9 cellular contexts compared by ENCODE assay signal in the genomic region with DNA sequence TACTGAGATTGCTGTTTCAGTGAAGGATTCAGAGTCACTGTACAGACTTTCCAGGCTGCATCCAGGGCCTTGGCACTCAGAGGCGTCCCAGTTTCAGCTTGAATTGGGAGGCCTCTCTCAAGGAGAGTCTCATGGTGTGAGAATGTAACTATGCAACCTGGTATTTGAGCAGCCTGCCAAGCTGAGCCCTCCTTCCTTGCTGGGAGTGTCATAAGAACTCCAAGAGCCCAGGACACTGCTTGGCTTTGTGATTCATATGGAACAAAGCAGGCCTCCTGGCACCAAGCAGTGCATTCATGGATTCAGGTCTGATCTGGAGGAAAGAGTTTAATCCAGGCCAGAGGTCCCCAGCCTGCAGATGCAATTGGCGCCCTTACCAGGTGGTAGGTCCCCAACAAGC.
DNase-seq lines count a peak whose midpoint lies in the region; ATAC-seq, FAIRE-seq and TF ChIP-seq lines count a peak whose summit lies in the region.
"Had no signal": no experiment of that assay in that cellular context is flagged by ENCODE, and none has a peak within 500 bp of the region (broad histone marks: within the 10 kb centered on the region; RNA-seq: fewer than 3 reads in every experiment).

No MANE protein-coding gene starts in this region.

- TF ChIP-seq CTCF in A549 (IDR thresholded peaks at IDR 0.05) (no peak), fibroblast of the aortic adventitia (IDR thresholded peaks at IDR 0.05; ENCODE audit: insufficient read depth, low read length) (no peak)

- peaks cover 3% of the 10 kb centered on the region for H3K9me3 Mint-ChIP-seq in activated naive CD8-positive, alpha-beta T cell treated with anti-CD3 and anti-CD28 coated beads for 36 hours

- no peak for FAIRE-seq in A549 (lab: Jason Lieb, UNC)
- FAIRE-seq: TTC549 had no signal

- no peak for TF ChIP-seq EP300 in A549 (IDR thresholded peaks at IDR 0.05)

- CTCF ChIA-PET in A549 (lab: Yijun Ruan, JAX) = interaction anchor here (0.6 to 1.5 kb wide), 3 partner anchors 8 to 1807 kb away, joined by 3 to 4 read pairs (median 3); no protein-coding TSS in a partner anchor

- 66% methylated on average over 2 of the region's 2 CpGs for WGBS in A549 (ENCODE audit: missing lambda C conversion rate)

- TF ChIP-seq POLR2A in A549 (IDR thresholded peaks at IDR 0.05; ENCODE audit: low read length) = no peak

- peaks cover 10% of the 10 kb centered on the region; the same call in 2 of the 3 replicates for H3K9me3 ChIP-seq in A549

- no peak for TF ChIP-seq RAD21 in A549 (conservative IDR thresholded peaks at IDR 0.05 in 1 of 2, IDR thresholded peaks at IDR 0.05 in 1 of 2)

- no peaks in the 10 kb centered on the region for H3K36me3 Mint-ChIP-seq in activated naive CD8-positive, alpha-beta T cell treated with anti-CD3 and anti-CD28 coated beads for 36 hours

- H3K4me3 ChIP-seq in A549 (no peak overlapping the region), fibroblast of the aortic adventitia (ENCODE audit: low read depth, low read length) (no peak overlapping the region)

- peaks cover 26% of the 10 kb centered on the region for H3K4me1 ChIP-seq in A549

- no peak overlapping the region for H3K4me2 ChIP-seq in A549

- peaks cover 2% of the 10 kb centered on the region for H3K4me1 Mint-ChIP-seq in activated naive CD8-positive, alpha-beta T cell treated with anti-CD3 and anti-CD28 coated beads for 36 hours

- no peak overlapping the region for H3K4me3 Mint-ChIP-seq in activated naive CD8-positive, alpha-beta T cell treated with anti-CD3 and anti-CD28 coated beads for 36 hours

- H3K27me3 Mint-ChIP-seq in activated naive CD8-positive, alpha-beta T cell treated with anti-CD3 and anti-CD28 coated beads for 36 hours = peaks cover 8% of the 10 kb centered on the region

- POLR2A ChIA-PET in A549 (lab: Yijun Ruan, JAX) = no interaction called here

- ATAC-seq in A549 (peak; percentile 69 to 79; a peak in 5 of 6 replicates), HG02759 (IDR thresholded peaks at IDR 0.05; ENCODE audit: unreplicated experiment) (no peak)

- H3K27ac Mint-ChIP-seq in activated naive CD8-positive, alpha-beta T cell treated with anti-CD3 and anti-CD28 coated beads for 36 hours = no peak overlapping the region

- DNase-seq in A549 (ENCODE audit: low read depth in 1 of 2, low spot score in 1 of 2) (peak in 1 of 2 experiments; percentile 40), RPMI7951 (ENCODE audit: low read depth) (peak; percentile 13), fibroblast of the aortic adventitia (ENCODE audit: low read depth) (peak; percentile 97), myocyte (ENCODE audit: low read depth) (peak; percentile 58)
- DNase-seq in activated CD8-positive, alpha-beta memory T cell treated with anti-CD3 and anti-CD28 coated beads, Interleukin-2, amount 50 U/mL, for 4 hours = no peak
- DNase-seq in activated naive CD8-positive, alpha-beta T cell treated with anti-CD3 and anti-CD28 coated beads for 36 hours = no peak
- DNase-seq in activated naive CD4-positive, alpha-beta T cell treated with Interleukin-2 at 50 U/mL for 16 hours = no peak

- peak overlapping the region; percentile 74 to 99 for H3K27ac ChIP-seq in A549

TF ChIP-seq in A549, 52 proteins besides CTCF, POLR2A, EP300 and RAD21:
- TF ChIP-seq SREBF2 (IDR thresholded peaks at IDR 0.05) = no peak
- no peak for TF ChIP-seq ZNF302 (CRISPR knock-in tag; IDR thresholded peaks at IDR 0.05)
- no peak for TF ChIP-seq JUN (IDR thresholded peaks at IDR 0.05)
- TF ChIP-seq RNF2 (IDR thresholded peaks at IDR 0.05; ENCODE audit: borderline replicate concordance, low read depth) = no peak
- no peak for TF ChIP-seq NR3C1 (IDR thresholded peaks at IDR 0.05)
- TF ChIP-seq, protein P1, sequence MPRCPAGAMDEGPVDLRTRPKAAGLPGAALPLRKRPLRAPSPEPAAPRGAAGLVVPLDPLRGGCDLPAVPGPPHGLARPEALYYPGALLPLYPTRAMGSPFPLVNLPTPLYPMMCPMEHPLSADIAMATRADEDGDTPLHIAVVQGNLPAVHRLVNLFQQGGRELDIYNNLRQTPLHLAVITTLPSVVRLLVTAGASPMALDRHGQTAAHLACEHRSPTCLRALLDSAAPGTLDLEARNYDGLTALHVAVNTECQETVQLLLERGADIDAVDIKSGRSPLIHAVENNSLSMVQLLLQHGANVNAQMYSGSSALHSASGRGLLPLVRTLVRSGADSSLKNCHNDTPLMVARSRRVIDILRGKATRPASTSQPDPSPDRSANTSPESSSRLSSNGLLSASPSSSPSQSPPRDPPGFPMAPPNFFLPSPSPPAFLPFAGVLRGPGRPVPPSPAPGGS (IDR thresholded peaks at IDR 0.05) = no peak
- TF ChIP-seq HOXA7 (CRISPR knock-in tag; IDR thresholded peaks at IDR 0.05) = no peak
- TF ChIP-seq JUNB (IDR thresholded peaks at IDR 0.05) = no peak
- no peak for TF ChIP-seq HDAC2 (IDR thresholded peaks at IDR 0.05)
- TF ChIP-seq NPAS2 (CRISPR knock-in tag; IDR thresholded peaks at IDR 0.05; ENCODE audit: borderline replicate concordance) = no peak
- TF ChIP-seq, protein P2, sequence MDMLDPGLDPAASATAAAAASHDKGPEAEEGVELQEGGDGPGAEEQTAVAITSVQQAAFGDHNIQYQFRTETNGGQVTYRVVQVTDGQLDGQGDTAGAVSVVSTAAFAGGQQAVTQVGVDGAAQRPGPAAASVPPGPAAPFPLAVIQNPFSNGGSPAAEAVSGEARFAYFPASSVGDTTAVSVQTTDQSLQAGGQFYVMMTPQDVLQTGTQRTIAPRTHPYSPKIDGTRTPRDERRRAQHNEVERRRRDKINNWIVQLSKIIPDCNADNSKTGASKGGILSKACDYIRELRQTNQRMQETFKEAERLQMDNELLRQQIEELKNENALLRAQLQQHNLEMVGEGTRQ (IDR thresholded peaks at IDR 0.05) = no peak
- TF ChIP-seq BHLHE40 (IDR thresholded peaks at IDR 0.05; ENCODE audit: low read depth, low read length) = no peak
- TF ChIP-seq, protein P3, sequence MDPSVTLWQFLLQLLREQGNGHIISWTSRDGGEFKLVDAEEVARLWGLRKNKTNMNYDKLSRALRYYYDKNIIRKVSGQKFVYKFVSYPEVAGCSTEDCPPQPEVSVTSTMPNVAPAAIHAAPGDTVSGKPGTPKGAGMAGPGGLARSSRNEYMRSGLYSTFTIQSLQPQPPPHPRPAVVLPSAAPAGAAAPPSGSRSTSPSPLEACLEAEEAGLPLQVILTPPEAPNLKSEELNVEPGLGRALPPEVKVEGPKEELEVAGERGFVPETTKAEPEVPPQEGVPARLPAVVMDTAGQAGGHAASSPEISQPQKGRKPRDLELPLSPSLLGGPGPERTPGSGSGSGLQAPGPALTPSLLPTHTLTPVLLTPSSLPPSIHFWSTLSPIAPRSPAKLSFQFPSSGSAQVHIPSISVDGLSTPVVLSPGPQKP (IDR thresholded peaks at IDR 0.05; ENCODE audit: low read depth, low read length) = no peak
- no peak for TF ChIP-seq REST (IDR thresholded peaks at IDR 0.05)
- TF ChIP-seq ZFP36 (IDR thresholded peaks at IDR 0.05; ENCODE audit: borderline replicate concordance, partially characterized antibody) = no peak
- no peak for TF ChIP-seq KDM1A (IDR thresholded peaks at IDR 0.05; ENCODE audit: low read depth)
- no peak for TF ChIP-seq SMC3 (IDR thresholded peaks at IDR 0.05)
- TF ChIP-seq GATA3 (IDR thresholded peaks at IDR 0.05; ENCODE audit: borderline replicate concordance) = no peak
- TF ChIP-seq HOXB13 (CRISPR knock-in tag; IDR thresholded peaks at IDR 0.05; ENCODE audit: low read depth) = no peak

Comparison
In these comparisons a context has a peak if more than half of its experiments do, and no peak if none do; other contexts are left out.
1. DNase-seq: peak in RPMI7951 (single experiment), fibroblast of the aortic adventitia (single experiment) and myocyte (single experiment); none in activated CD8-positive, alpha-beta memory T cell treated with anti-CD3 and anti-CD28 coated beads, Interleukin-2, amount 50 U/mL, for 4 hours (single experiment), activated naive CD8-positive, alpha-beta T cell treated with anti-CD3 and anti-CD28 coated beads for 36 hours (single experiment) and activated naive CD4-positive, alpha-beta T cell treated with Interleukin-2 at 50 U/mL for 16 hours (single experiment).